Comparison of ENCODE assay signal across 8 cellular contexts in genomic region chr3:144770813-144771400, GRCh38.
DNase-seq lines count a peak whose midpoint lies in the region; ATAC-seq, FAIRE-seq and TF ChIP-seq lines count a peak whose summit lies in the region.

No MANE protein-coding gene starts in this region.

- no peaks in the 10 kb centered on the region for H3K9me3 Mint-ChIP-seq in T-cell

- intact Hi-C loops in stomach (cut with DNase I; ENCODE audit: low total_unique reads): no loop called here

- WGBS in stomach, 5 donors: 13 to 48% (median 36%) methylated on average over 1 of the region's 1 CpG

- TF ChIP-seq EP300 in stomach (IDR thresholded peaks at IDR 0.05): no peak

- H3K27ac Mint-ChIP-seq in T-cell: no peak overlapping the region

- H3K36me3 ChIP-seq in stomach: no peaks in the 10 kb centered on the region

- POLR2A ChIA-PET in T-cell (lab: Charles Lee): no interaction called here

- no peak for TF ChIP-seq POLR2A in stomach (IDR thresholded peaks at IDR 0.05)

- H3K36me3 Mint-ChIP-seq in T-cell: no peaks in the 10 kb centered on the region

- H3K9me3 ChIP-seq in stomach: no peaks in the 10 kb centered on the region

- H3K27me3 ChIP-seq in stomach: no peaks in the 10 kb centered on the region

- peak in 5 of 7 experiments; percentile 14 to 48 (median 32) for TF ChIP-seq CTCF in stomach (IDR thresholded peaks at IDR 0.05)

- peaks cover 0 to 5% (median 0%) of the 10 kb centered on the region in 4 donors for H3K4me1 ChIP-seq in stomach

- DNase-seq in A172 (ENCODE audit: low spot score): peak; percentile 29
- peak; percentile 70 for DNase-seq in OCI-M1 (lab: John Stamatoyannopoulos, UW)
- peak in 1 of 2 donors; percentile 8 for DNase-seq in frontal cortex (ENCODE audit: low spot score in 2 of 2)
- DNase-seq in stomach: no peak
- DNase-seq in T-cell: no peak

- H3K4me3 Mint-ChIP-seq in T-cell: no peak overlapping the region

- ATAC-seq in GM19463 (IDR thresholded peaks at IDR 0.05; ENCODE audit: unreplicated experiment) (peak; percentile 57), T-cell (replicated peaks in 1 of 4) (no peak), HG03460 (IDR thresholded peaks at IDR 0.05; ENCODE audit: unreplicated experiment) (no peak), HG03439 (IDR thresholded peaks at IDR 0.05; ENCODE audit: unreplicated experiment) (no peak)

- H3K27me3 Mint-ChIP-seq in T-cell: no peaks in the 10 kb centered on the region

- no peak overlapping the region for H3K27ac ChIP-seq in stomach

- no peak overlapping the region for H3K4me3 ChIP-seq in stomach

- FAIRE-seq in frontal cortex (lab: Jason Lieb, UNC): peak; percentile 80

- CTCF ChIA-PET in T-cell (lab: Charles Lee): no interaction called here

- H3K4me1 Mint-ChIP-seq in T-cell: no peaks in the 10 kb centered on the region

Comparison
In these comparisons a context has a peak if more than half of its experiments do, and no peak if none do; other contexts are left out.
1. DNase-seq: peak in A172 (single experiment) and OCI-M1 (single experiment); none in stomach (single experiment) and T-cell (0 of 34).